ENCODE assay signal across 12 cellular contexts in genomic region chr5:143094087-143094511, GRCh38.
DNase-seq lines count a peak whose midpoint lies in the region; ATAC-seq lines count a peak whose summit lies in the region.
"Had no signal": no experiment of that assay in that cellular context is flagged by ENCODE, and none has a peak within 500 bp of the region (broad histone marks: within the 10 kb centered on the region; RNA-seq: fewer than 3 reads in every experiment).

No MANE protein-coding gene starts in this region.

- no peaks in the 10 kb centered on the region for H3K9me3 Mint-ChIP-seq in activated CD4-positive, alpha-beta T cell treated with anti-CD3 and anti-CD28 coated beads for 36 hours (ENCODE audit: low read depth)
- no peaks in the 10 kb centered on the region for H3K9me3 Mint-ChIP-seq in activated CD4-positive, alpha-beta T cell treated with anti-CD3 and anti-CD28 coated beads, Interleukin-2, amount 10 ng/mL, durations not matched to agents 7 days and 5 days
- H3K9me3 Mint-ChIP-seq in stimulated activated memory B cell treated with anti-CD40 and anti-IgM and Interleukin-4, amounts not matched to agents 10 μg/mL and 1 μg/mL and 100 μg/mL, for 72 hours: no peaks in the 10 kb centered on the region

- CTCF ChIA-PET in activated CD4-positive, alpha-beta T cell treated with anti-CD3 and anti-CD28 coated beads for 36 hours (lab: Charles Lee): no interaction called here
- CTCF ChIA-PET in activated CD4-positive, alpha-beta T cell treated with anti-CD3 and anti-CD28 coated beads, Interleukin-2, amount 10 ng/mL, durations not matched to agents 7 days and 5 days (lab: Charles Lee): no interaction called here

- H3K4me1 Mint-ChIP-seq in activated CD4-positive, alpha-beta T cell treated with anti-CD3 and anti-CD28 coated beads for 36 hours: peaks cover 22% of the 10 kb centered on the region
- no peaks in the 10 kb centered on the region for H3K4me1 Mint-ChIP-seq in activated CD4-positive, alpha-beta T cell treated with anti-CD3 and anti-CD28 coated beads, Interleukin-2, amount 10 ng/mL, durations not matched to agents 7 days and 5 days
- H3K4me1 Mint-ChIP-seq in stimulated activated memory B cell treated with anti-CD40 and anti-IgM and Interleukin-4, amounts not matched to agents 10 μg/mL and 1 μg/mL and 100 μg/mL, for 72 hours: peaks cover 16% of the 10 kb centered on the region

- peaks cover 2% of the 10 kb centered on the region for H3K36me3 Mint-ChIP-seq in activated CD4-positive, alpha-beta T cell treated with anti-CD3 and anti-CD28 coated beads for 36 hours (ENCODE audit: low read depth)
- no peaks in the 10 kb centered on the region for H3K36me3 Mint-ChIP-seq in activated CD4-positive, alpha-beta T cell treated with anti-CD3 and anti-CD28 coated beads, Interleukin-2, amount 10 ng/mL, durations not matched to agents 7 days and 5 days (ENCODE audit: low read depth)
- H3K36me3 Mint-ChIP-seq in stimulated activated memory B cell treated with anti-CD40 and anti-IgM and Interleukin-4, amounts not matched to agents 10 μg/mL and 1 μg/mL and 100 μg/mL, for 72 hours: no peaks in the 10 kb centered on the region

- H3K4me3 Mint-ChIP-seq in activated CD4-positive, alpha-beta T cell treated with anti-CD3 and anti-CD28 coated beads for 36 hours: no peak overlapping the region
- no peak overlapping the region for H3K4me3 Mint-ChIP-seq in activated CD4-positive, alpha-beta T cell treated with anti-CD3 and anti-CD28 coated beads, Interleukin-2, amount 10 ng/mL, durations not matched to agents 7 days and 5 days
- peak overlapping the region; percentile 15 for H3K4me3 Mint-ChIP-seq in stimulated activated memory B cell treated with anti-CD40 and anti-IgM and Interleukin-4, amounts not matched to agents 10 μg/mL and 1 μg/mL and 100 μg/mL, for 72 hours

- peak overlapping the region; percentile 10 for H3K4me3 ChIP-seq in iPS-11a (ENCODE audit: low read depth, low read length)
- H3K4me3 ChIP-seq: SK-N-MC had no signal

- H3K27me3 Mint-ChIP-seq in activated CD4-positive, alpha-beta T cell treated with anti-CD3 and anti-CD28 coated beads for 36 hours: no peaks in the 10 kb centered on the region
- no peaks in the 10 kb centered on the region for H3K27me3 Mint-ChIP-seq in activated CD4-positive, alpha-beta T cell treated with anti-CD3 and anti-CD28 coated beads, Interleukin-2, amount 10 ng/mL, durations not matched to agents 7 days and 5 days
- no peaks in the 10 kb centered on the region for H3K27me3 Mint-ChIP-seq in stimulated activated memory B cell treated with anti-CD40 and anti-IgM and Interleukin-4, amounts not matched to agents 10 μg/mL and 1 μg/mL and 100 μg/mL, for 72 hours

- no peak for ATAC-seq in activated CD4-positive, alpha-beta T cell treated with anti-CD3 and anti-CD28 coated beads for 36 hours
- no peak for ATAC-seq in stimulated activated memory B cell treated with anti-CD40 and anti-IgM and Interleukin-4, amounts not matched to agents 10 μg/mL and 1 μg/mL and 100 μg/mL, for 72 hours
- ATAC-seq in GM21526 (IDR thresholded peaks at IDR 0.05; ENCODE audit: low FRiP score, unreplicated experiment): no peak

- POLR2A ChIA-PET in activated CD4-positive, alpha-beta T cell treated with anti-CD3 and anti-CD28 coated beads for 36 hours (lab: Charles Lee): no interaction called here
- POLR2A ChIA-PET in activated CD4-positive, alpha-beta T cell treated with anti-CD3 and anti-CD28 coated beads, Interleukin-2, amount 10 ng/mL, durations not matched to agents 7 days and 5 days (lab: Charles Lee): no interaction called here

- intact Hi-C loops in activated CD4-positive, alpha-beta T cell treated with anti-CD3 and anti-CD28 coated beads for 36 hours (cut with DNase I, micrococcal nuclease): no loop called here

- peak overlapping the region; percentile 1 for H3K27ac Mint-ChIP-seq in activated CD4-positive, alpha-beta T cell treated with anti-CD3 and anti-CD28 coated beads for 36 hours
- no peak overlapping the region for H3K27ac Mint-ChIP-seq in activated CD4-positive, alpha-beta T cell treated with anti-CD3 and anti-CD28 coated beads, Interleukin-2, amount 10 ng/mL, durations not matched to agents 7 days and 5 days
- H3K27ac Mint-ChIP-seq in stimulated activated memory B cell treated with anti-CD40 and anti-IgM and Interleukin-4, amounts not matched to agents 10 μg/mL and 1 μg/mL and 100 μg/mL, for 72 hours: peak overlapping the region; percentile 1

- no peak for DNase-seq in activated CD4-positive, alpha-beta T cell treated with anti-CD3 and anti-CD28 coated beads for 36 hours
- DNase-seq in activated CD4-positive, alpha-beta T cell treated with anti-CD3 and anti-CD28 coated beads, Interleukin-2, amount 10 ng/mL, durations not matched to agents 7 days and 5 days: no peak
- DNase-seq in amniotic epithelial cell (ENCODE audit: low read depth) (peak; percentile 91), AML-193 (lab: John Stamatoyannopoulos, UW) (no peak)
- DNase-seq in central memory CD4-positive, alpha-beta T cell: no peak
- DNase-seq: 8988T; NCI-H2081 treated with DMSO at 0.1 percent for 48 hours; stimulated activated naive CD4-positive, alpha-beta T cell had no signal
